1 cellular context compared by ENCODE assay signal in genomic region chr1:210647406-210648333, GRCh38.
TF ChIP-seq lines count a peak whose summit lies in the region.

No MANE protein-coding gene starts in this region.

TF ChIP-seq in IMR-90, 13 proteins besides CTCF, POLR2A, EP300 and RAD21 (continued from another document):
- no peak for TF ChIP-seq RCOR1 (IDR thresholded peaks at IDR 0.05; ENCODE audit: insufficient replicate concordance, low read length)
